11 cellular contexts compared by ENCODE assay signal in the genomic region with DNA sequence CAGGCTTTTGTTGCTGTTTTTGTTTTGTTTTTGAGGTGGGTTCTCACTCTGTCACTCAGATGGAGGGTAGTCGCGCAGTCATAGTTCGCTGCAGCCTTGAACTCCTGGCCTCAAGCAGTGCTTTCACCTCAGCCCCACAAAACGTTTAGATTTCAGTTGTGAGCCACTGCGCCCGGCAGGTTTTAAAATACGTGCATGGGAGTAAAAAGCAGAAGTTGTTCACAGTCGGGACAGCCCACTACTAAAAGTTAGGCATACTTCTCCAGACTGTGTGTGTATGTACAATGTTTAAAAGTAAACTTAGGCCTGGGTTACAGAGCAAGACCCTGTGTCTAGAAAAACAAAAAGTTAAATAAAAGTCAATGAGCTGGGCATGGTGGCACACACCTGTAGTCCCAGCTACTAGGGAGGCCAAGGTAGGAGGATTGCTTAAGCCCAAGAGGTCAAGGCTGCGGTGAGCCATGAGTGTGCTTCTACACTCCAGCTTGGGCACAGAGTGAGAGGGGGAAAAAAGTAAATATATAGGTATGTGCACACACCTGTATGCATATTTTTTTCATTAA. TPM values are rescaled to one million over a fixed set of nuclear protein-coding genes. Genes with fewer than 3 reads are reported as not detected.
A peak's percentile ranks its signal among the peaks of the same experiment; 100 is the strongest.
DNase-seq lines count a peak whose midpoint lies in the region; ATAC-seq, FAIRE-seq and TF ChIP-seq lines count a peak whose summit lies in the region.
"Had no signal": no experiment of that assay in that cellular context is flagged by ENCODE, and none has a peak within 500 bp of the region (broad histone marks: within the 10 kb centered on the region; RNA-seq: fewer than 3 reads in every experiment).

No MANE protein-coding gene starts in this region.

- H3F3A ChIP-seq in OCI-LY1 (ENCODE audit: insufficient read depth, low read length) = no peaks in the 10 kb centered on the region

- in situ Hi-C loops in K562 (cut with MboI) = no loop called here

- peaks cover 64% of the 10 kb centered on the region for H3K36me3 Mint-ChIP-seq in activated CD4-positive, alpha-beta T cell treated with anti-CD3 and anti-CD28 coated beads, Interleukin-2, amount 10 ng/mL, durations not matched to agents 7 days and 5 days (ENCODE audit: low read depth)

- H3K4me1 Mint-ChIP-seq in activated CD4-positive, alpha-beta T cell treated with anti-CD3 and anti-CD28 coated beads, Interleukin-2, amount 10 ng/mL, durations not matched to agents 7 days and 5 days = peaks cover 81% of the 10 kb centered on the region

- FAIRE-seq in K562 (lab: Jason Lieb, UNC) (no peak), D721Med (lab: Jason Lieb, UNC) (no peak)

- no peak for TF ChIP-seq POLR2A in K562 (conservative IDR thresholded peaks at IDR 0.05)

- H4K20me1 ChIP-seq in OCI-LY1 (ENCODE audit: insufficient read depth, low read length) = peaks cover 11% of the 10 kb centered on the region; the same call in 1 of the 2 replicates
- peaks cover 76% of the 10 kb centered on the region; the same call in 1 of the 2 replicates for H4K20me1 ChIP-seq in K562 (replicated peaks; ENCODE audit: control insufficient read depth, insufficient read depth, low read length)

- POLR2A ChIA-PET in activated CD4-positive, alpha-beta T cell treated with anti-CD3 and anti-CD28 coated beads, Interleukin-2, amount 10 ng/mL, durations not matched to agents 7 days and 5 days (lab: Charles Lee) = no interaction called here
- POLR2A ChIA-PET in K562 (lab: Yijun Ruan, JAX) = interaction anchor here (0.6 to 0.7 kb wide), 2 partner anchors 21 to 62 kb away, joined by 3 read pairs; no protein-coding TSS in a partner anchor

- intact Hi-C loops in K562 (cut with micrococcal nuclease) = loop anchor here (10.0 kb wide), 1 partner anchor 56 kb away; a partner anchor contains a TSS

- H3K4me1 ChIP-seq in OCI-LY1 (ENCODE audit: insufficient read depth, low read length, severe bottlenecking) (peaks cover 57% of the 10 kb centered on the region), K562 (replicated peaks in 1 of 2; ENCODE audit: control insufficient read depth in 2 of 2, insufficient read depth in 2 of 2, low read length in 2 of 2) (peaks cover 22 to 43% of the 10 kb centered on the region in 2 experiments), subcutaneous abdominal adipose tissue (ENCODE audit: control insufficient read depth in 5 of 5, insufficient read depth in 5 of 5, low read length in 5 of 5) (peaks cover 14 to 81% (median 79%) of the 10 kb centered on the region in 5 donors)

- CTCF ChIA-PET in activated CD4-positive, alpha-beta T cell treated with anti-CD3 and anti-CD28 coated beads, Interleukin-2, amount 10 ng/mL, durations not matched to agents 7 days and 5 days (lab: Charles Lee) = interaction anchor here (0.6 to 1.6 kb wide), 3 partner anchors 59 to 146 kb away, joined by 3 to 4 read pairs (median 4); a partner anchor contains a TSS
- CTCF ChIA-PET in K562 (lab: Yijun Ruan, JAX; ENCODE audit: low intra/inter-chr PET ratio) = no interaction called here

- no peak for TF ChIP-seq EP300 in K562 (IDR thresholded peaks at IDR 0.05; ENCODE audit: low read length)

- WGBS in K562 (ENCODE audit: insufficient coverage, low coverage, missing lambda C conversion rate) = 65% methylated on average over 9 of the region's 9 CpGs

- no peak overlapping the region; the same call in 1 of the 2 replicates for H3K9ac ChIP-seq in OCI-LY1 (ENCODE audit: low read length)
- no peak overlapping the region for H3K9ac ChIP-seq in K562 (ENCODE audit: insufficient read depth in 1 of 2, low read depth in 2 of 2, low read length in 2 of 2)
- no peak overlapping the region for H3K9ac ChIP-seq in subcutaneous abdominal adipose tissue (ENCODE audit: low read length in 5 of 5)

- H3K79me2 ChIP-seq in OCI-LY1 (ENCODE audit: insufficient read depth, low read length) (peaks cover 100% of the 10 kb centered on the region), K562 (ENCODE audit: control insufficient read depth, insufficient read depth, low read length) (peaks cover 98% of the 10 kb centered on the region)

- no TSS peak for BruUV-seq in K562 (replicated peaks; lab: Mats Ljungman, UMichigan)

- H3K36me3 ChIP-seq in OCI-LY1 (ENCODE audit: insufficient read depth, low read length) (peaks cover 91% of the 10 kb centered on the region), K562 (ENCODE audit: control insufficient read depth, insufficient read depth, low read length) (peaks cover 90% of the 10 kb centered on the region), subcutaneous abdominal adipose tissue (ENCODE audit: control insufficient read depth in 5 of 5, insufficient read depth in 5 of 5, low read length in 5 of 5) (peaks cover 9 to 41% (median 21%) of the 10 kb centered on the region in 5 donors)

- H3K9me1 ChIP-seq in K562 (ENCODE audit: control insufficient read depth, insufficient read depth, low read length) = peaks cover 15% of the 10 kb centered on the region

- TF ChIP-seq CTCF in OCI-LY1 (IDR thresholded peaks at IDR 0.05; ENCODE audit: low read length) (no peak), K562 (IDR thresholded peaks at IDR 0.05 in 2 of 3, conservative IDR thresholded peaks at IDR 0.05 in 1 of 3; ENCODE audit: insufficient read depth in 2 of 3, low read depth in 1 of 3, low read length in 3 of 3) (no peak), D721Med (IDR thresholded peaks at IDR 0.05; ENCODE audit: insufficient read depth, missing control alignments) (no peak)

- H2AFZ ChIP-seq in OCI-LY1 (ENCODE audit: low read length) (no peak overlapping the region), K562 (ENCODE audit: low read depth, low read length) (no peak overlapping the region)

- no peaks in the 10 kb centered on the region for H3K27me3 Mint-ChIP-seq in activated CD4-positive, alpha-beta T cell treated with anti-CD3 and anti-CD28 coated beads, Interleukin-2, amount 10 ng/mL, durations not matched to agents 7 days and 5 days

- H3K27ac Mint-ChIP-seq in activated CD4-positive, alpha-beta T cell treated with anti-CD3 and anti-CD28 coated beads, Interleukin-2, amount 10 ng/mL, durations not matched to agents 7 days and 5 days = no peak overlapping the region

- no peaks in the 10 kb centered on the region for H3K9me2 ChIP-seq in OCI-LY1 (ENCODE audit: low read depth, low read length)

- H3K4me2 ChIP-seq in OCI-LY1 (ENCODE audit: low read length) (peak overlapping the region; percentile 28; the same call in 1 of the 2 replicates), K562 (ENCODE audit: insufficient read depth, low read length) (no peak overlapping the region)

- no peak overlapping the region for H3K4me3 ChIP-seq in OCI-LY1 (ENCODE audit: low read depth, low read length, poor library complexity, severe bottlenecking)
- no peak overlapping the region for H3K4me3 ChIP-seq in K562
- no peak overlapping the region for H3K4me3 ChIP-seq in subcutaneous abdominal adipose tissue (ENCODE audit: low read depth in 1 of 5, low read length in 5 of 5)

- no peak for ATAC-seq in K562
- ATAC-seq: PC-3 had no signal

- no peak for TF ChIP-seq RAD21 in K562 (CRISPR knock-in tag; conservative IDR thresholded peaks at IDR 0.05 in 1 of 2, IDR thresholded peaks at IDR 0.05 in 1 of 2)

- H3K9me3 ChIP-seq in OCI-LY1 (ENCODE audit: low read length) (no peaks in the 10 kb centered on the region), K562 (replicated peaks; ENCODE audit: control insufficient read depth, insufficient read depth, low read depth, low read length) (no peaks in the 10 kb centered on the region), subcutaneous abdominal adipose tissue (ENCODE audit: control insufficient read depth in 5 of 5, low read length in 5 of 5) (no peaks in the 10 kb centered on the region)

- H3K4me3 Mint-ChIP-seq in activated CD4-positive, alpha-beta T cell treated with anti-CD3 and anti-CD28 coated beads, Interleukin-2, amount 10 ng/mL, durations not matched to agents 7 days and 5 days = peak overlapping the region; percentile 12

- peak overlapping the region; percentile 49 for H3K27ac ChIP-seq in OCI-LY1 (ENCODE audit: low read depth, low read length, poor library complexity, severe bottlenecking)
- H3K27ac ChIP-seq in K562 (ENCODE audit: extremely low read depth, low read depth, low read length) = peak overlapping the region; percentile 34; the same call in 2 of the 3 replicates
- peak overlapping the region; percentile 42 for H3K27ac ChIP-seq in subcutaneous abdominal adipose tissue (ENCODE audit: low read depth, low read length)

- no peaks in the 10 kb centered on the region for H3K27me3 ChIP-seq in OCI-LY1 (ENCODE audit: insufficient read depth, low read length)
- no peaks in the 10 kb centered on the region for H3K27me3 ChIP-seq in K562 (ENCODE audit: control insufficient read depth in 2 of 2, insufficient read depth in 2 of 2, low read length in 2 of 2)
- H3K27me3 ChIP-seq in subcutaneous abdominal adipose tissue (ENCODE audit: control insufficient read depth in 5 of 5, insufficient read depth in 4 of 5, low read length in 5 of 5) = no peaks in the 10 kb centered on the region

- DNase-seq in activated CD4-positive, alpha-beta T cell treated with anti-CD3 and anti-CD28 coated beads, Interleukin-2, amount 10 ng/mL, durations not matched to agents 7 days and 5 days = no peak
- DNase-seq in activated CD4-positive, alpha-beta T cell treated with anti-CD3 and anti-CD28 coated beads, Interleukin-2, amount 50 U/mL, for 4 hours = no peak
- DNase-seq in K562 (ENCODE audit: extremely low read depth in 1 of 4, low spot score in 3 of 4) (no peak), D721Med (ENCODE audit: insufficient read length, low spot score) (no peak), NCI-H345 treated with DMSO at 0.1 percent for 48 hours (lab: John Stamatoyannopoulos, UW; ENCODE audit: unreplicated experiment) (no peak)
- no peak for DNase-seq in stimulated activated CD4-positive, alpha-beta T cell treated with anti-CD3 and anti-CD28 coated beads, Interleukin-2, amount 100 ng/mL, for 24 hours
- DNase-seq: aorta; PC-3; stimulated activated CD4-positive, alpha-beta T cell treated with anti-CD3 and anti-CD28 coated beads, Interleukin-15, amount 100 ng/mL, for 24 hours had no signal

- H3K9me3 Mint-ChIP-seq in activated CD4-positive, alpha-beta T cell treated with anti-CD3 and anti-CD28 coated beads, Interleukin-2, amount 10 ng/mL, durations not matched to agents 7 days and 5 days = no peaks in the 10 kb centered on the region

RNA-seq across cellular contexts. Expression of a gene that starts 6.1 kb away (rescaled TPM):
- 100 to 1,000 TPM; 113 to 131 TPM for total RNA-seq in activated CD4-positive, alpha-beta T cell treated with anti-CD3 and anti-CD28 coated beads, Interleukin-2, amount 10 ng/mL, durations not matched to agents 7 days and 5 days
- 319 and 366 TPM in 2 replicates for total RNA-seq in K562 (2011; cell fraction: chromatin; rRNA removed; ENCODE audit: low replicate concordance)
- total RNA-seq in K562 (2011; cell fraction: nucleolus; rRNA removed) = 147 and 156 TPM in 2 replicates
- 205 and 219 TPM in 2 replicates for total RNA-seq in K562 (2011; cell fraction: nucleoplasm; rRNA removed)
- 93.3 and 124 TPM in 2 replicates for total RNA-seq in K562 (2014; rRNA removed)
- 62.5 and 67.0 TPM in 2 replicates for total RNA-seq in K562 (2014; rRNA removed; fragmentation: Illumina TruSeq; extraction: Trizol)
- 83.1 and 84.6 TPM in 2 replicates for total RNA-seq in K562 (2015; rRNA removed; fragmentation: Illumina TruSeq; extraction: Trizol)
- total RNA-seq in K562 (2021) = 122 and 151 TPM in 2 replicates
- 37.6 and 39.2 TPM in 2 replicates for polyA plus RNA-seq in K562 (2011; rRNA removed)
- 39.3 and 75.4 TPM in 2 replicates for polyA plus RNA-seq in K562 (2011; cell fraction: cytosol; rRNA removed)
- 116 and 141 TPM in 2 replicates for polyA plus RNA-seq in K562 (2011; cell fraction: nucleus; rRNA removed)
- polyA plus RNA-seq in K562 (2012) = 59.6 and 99.1 TPM in 2 replicates
- 87.3 and 93.8 TPM in 2 replicates for polyA plus RNA-seq in K562 (2014; fragmentation: Illumina TruSeq; extraction: Trizol)
- polyA plus RNA-seq in K562 (2014; fragmentation: Nextera tagmentation; extraction: Ambion mirVana) = 1 to 10 TPM; 1.1 to 1.8 TPM
- polyA plus RNA-seq in K562 (2014; rRNA removed) = 124 and 127 TPM in 2 replicates
- 66.5 and 72.2 TPM in 2 replicates for polyA minus RNA-seq in K562 (2011; rRNA and poly(A)+ RNA removed)
- polyA minus RNA-seq in K562 (2011; cell fraction: cytosol; rRNA and poly(A)+ RNA removed) = 43.8 and 74.9 TPM in 2 replicates
- polyA minus RNA-seq in K562 (2011; cell fraction: nucleus; rRNA and poly(A)+ RNA removed) = 75.3 and 109 TPM in 2 replicates

RNA-seq across cellular contexts. Expression of a gene that starts 6.4 kb away (rescaled TPM):
- 10 to 100 TPM; 81.0 to 99.6 TPM for total RNA-seq in activated CD4-positive, alpha-beta T cell treated with anti-CD3 and anti-CD28 coated beads, Interleukin-2, amount 10 ng/mL, durations not matched to agents 7 days and 5 days
- 394 and 516 TPM in 2 replicates for total RNA-seq in K562 (2011; cell fraction: chromatin; rRNA removed; ENCODE audit: low replicate concordance)
- total RNA-seq in K562 (2011; cell fraction: nucleolus; rRNA removed) = 127 TPM in 2 replicates
- total RNA-seq in K562 (2011; cell fraction: nucleoplasm; rRNA removed) = 218 and 238 TPM in 2 replicates
- total RNA-seq in K562 (2014; rRNA removed) = 56.1 and 74.0 TPM in 2 replicates
- total RNA-seq in K562 (2014; rRNA removed; fragmentation: Illumina TruSeq; extraction: Trizol) = 45.7 and 45.8 TPM in 2 replicates
- total RNA-seq in K562 (2015; rRNA removed; fragmentation: Illumina TruSeq; extraction: Trizol) = 45.6 and 47.3 TPM in 2 replicates
- total RNA-seq in K562 (2021) = 91.5 and 103 TPM in 2 replicates
- polyA plus RNA-seq in K562 (2011; rRNA removed) = 21.2 and 31.1 TPM in 2 replicates
- polyA plus RNA-seq in K562 (2011; cell fraction: cytosol; rRNA removed) = 10.8 and 27.9 TPM in 2 replicates
- 159 and 167 TPM in 2 replicates for polyA plus RNA-seq in K562 (2011; cell fraction: nucleus; rRNA removed)
- polyA plus RNA-seq in K562 (2012) = 33.0 and 49.7 TPM in 2 replicates
- 42.3 and 54.8 TPM in 2 replicates for polyA plus RNA-seq in K562 (2014; fragmentation: Illumina TruSeq; extraction: Trizol)
- polyA plus RNA-seq in K562 (2014; fragmentation: Nextera tagmentation; extraction: Ambion mirVana) = 1 to 10 TPM; 4.5 to 6.9 TPM
- polyA plus RNA-seq in K562 (2014; rRNA removed) = 63.2 and 65.0 TPM in 2 replicates
- 59.2 and 75.0 TPM in 2 replicates for polyA minus RNA-seq in K562 (2011; rRNA and poly(A)+ RNA removed)
- 28.9 and 29.3 TPM in 2 replicates for polyA minus RNA-seq in K562 (2011; cell fraction: cytosol; rRNA and poly(A)+ RNA removed)
- 56.3 and 123 TPM in 2 replicates for polyA minus RNA-seq in K562 (2011; cell fraction: nucleus; rRNA and poly(A)+ RNA removed)

RNA-seq across cellular contexts. Expression of a gene that starts 51.3 kb away (rescaled TPM):
- 10 to 100 TPM; 43.5 to 48.2 TPM for total RNA-seq in activated CD4-positive, alpha-beta T cell treated with anti-CD3 and anti-CD28 coated beads, Interleukin-2, amount 10 ng/mL, durations not matched to agents 7 days and 5 days
- total RNA-seq in K562 (2011; cell fraction: chromatin; rRNA removed; ENCODE audit: low replicate concordance) = 10.1 and 39.6 TPM in 2 replicates
- total RNA-seq in K562 (2011; cell fraction: nucleolus; rRNA removed) = 71.5 and 77.0 TPM in 2 replicates
- total RNA-seq in K562 (2011; cell fraction: nucleoplasm; rRNA removed) = 30.0 and 32.6 TPM in 2 replicates
- total RNA-seq in K562 (2014; rRNA removed) = 220 and 383 TPM in 2 replicates
- total RNA-seq in K562 (2014; rRNA removed; fragmentation: Illumina TruSeq; extraction: Trizol) = 19.1 and 24.6 TPM in 2 replicates
- total RNA-seq in K562 (2015; rRNA removed; fragmentation: Illumina TruSeq; extraction: Trizol) = 94.0 and 105 TPM in 2 replicates
- total RNA-seq in K562 (2021) = 95.4 and 113 TPM in 2 replicates
- 32.1 and 42.6 TPM in 2 replicates for polyA plus RNA-seq in K562 (2011; rRNA removed)
- polyA plus RNA-seq in K562 (2011; cell fraction: cytosol; rRNA removed) = 60.9 and 173 TPM in 2 replicates
- polyA plus RNA-seq in K562 (2011; cell fraction: nucleus; rRNA removed) = 33.8 and 49.4 TPM in 2 replicates
- 68.5 and 125 TPM in 2 replicates for polyA plus RNA-seq in K562 (2012)
- polyA plus RNA-seq in K562 (2014; fragmentation: Illumina TruSeq; extraction: Trizol) = 41.2 and 69.4 TPM in 2 replicates
- 10 to 100 TPM; 15.5 to 49.4 TPM for polyA plus RNA-seq in K562 (2014; fragmentation: Nextera tagmentation; extraction: Ambion mirVana)
- polyA plus RNA-seq in K562 (2014; rRNA removed) = 124 and 202 TPM in 2 replicates
- 3.6 and 6.3 TPM in 2 replicates for polyA minus RNA-seq in K562 (2011; rRNA and poly(A)+ RNA removed)
- polyA minus RNA-seq in K562 (2011; cell fraction: cytosol; rRNA and poly(A)+ RNA removed) = 17.7 and 22.1 TPM in 2 replicates
- polyA minus RNA-seq in K562 (2011; cell fraction: nucleus; rRNA and poly(A)+ RNA removed) = 17.0 and 19.5 TPM in 2 replicates

RNA-seq across cellular contexts. Expression of a gene that starts 51.8 kb away (rescaled TPM):
- 1 to 10 TPM; 2.0 TPM for total RNA-seq in activated CD4-positive, alpha-beta T cell treated with anti-CD3 and anti-CD28 coated beads, Interleukin-2, amount 10 ng/mL, durations not matched to agents 7 days and 5 days
- 1.9 and 5.4 TPM in 2 replicates for total RNA-seq in K562 (2011; cell fraction: chromatin; rRNA removed; ENCODE audit: low replicate concordance)
- total RNA-seq in K562 (2011; cell fraction: nucleolus; rRNA removed) = 5.4 and 5.5 TPM in 2 replicates
- 4.8 TPM in 2 replicates for total RNA-seq in K562 (2011; cell fraction: nucleoplasm; rRNA removed)
- 4.9 and 7.7 TPM in 2 replicates for total RNA-seq in K562 (2014; rRNA removed)
- total RNA-seq in K562 (2014; rRNA removed; fragmentation: Illumina TruSeq; extraction: Trizol) = 1.2 and 1.4 TPM in 2 replicates
- 2.0 and 2.3 TPM in 2 replicates for total RNA-seq in K562 (2015; rRNA removed; fragmentation: Illumina TruSeq; extraction: Trizol)
- total RNA-seq in K562 (2021) = 3.6 and 4.3 TPM in 2 replicates
- 2.3 and 3.1 TPM in 2 replicates for polyA plus RNA-seq in K562 (2011; rRNA removed)
- 4.4 and 11.4 TPM in 2 replicates for polyA plus RNA-seq in K562 (2011; cell fraction: cytosol; rRNA removed)
- polyA plus RNA-seq in K562 (2011; cell fraction: nucleus; rRNA removed) = 7.8 and 11.4 TPM in 2 replicates
- polyA plus RNA-seq in K562 (2012) = 3.4 and 7.3 TPM in 2 replicates
- 1.7 and 2.2 TPM in 2 replicates for polyA plus RNA-seq in K562 (2014; fragmentation: Illumina TruSeq; extraction: Trizol)
- polyA plus RNA-seq in K562 (2014; fragmentation: Nextera tagmentation; extraction: Ambion mirVana) = under 1 TPM; 0.31 to 0.36 TPM
- polyA plus RNA-seq in K562 (2014; rRNA removed) = 4.7 and 6.3 TPM in 2 replicates
- 0.39 and 0.63 TPM in 2 replicates for polyA minus RNA-seq in K562 (2011; rRNA and poly(A)+ RNA removed)
- polyA minus RNA-seq in K562 (2011; cell fraction: cytosol; rRNA and poly(A)+ RNA removed) = 2.2 and 2.4 TPM in 2 replicates
- 0.56 and 0.94 TPM in 2 replicates for polyA minus RNA-seq in K562 (2011; cell fraction: nucleus; rRNA and poly(A)+ RNA removed)
